In genomic region chr7:116307253-116307652, GRCh38 we compare ENCODE assay signal across 22 cellular contexts.
"Had no signal": no experiment of that assay in that cellular context is flagged by ENCODE, and none has a peak within 500 bp of the region (broad histone marks: within the 10 kb centered on the region; RNA-seq: fewer than 3 reads in every experiment).

No MANE protein-coding gene starts in this region.

- DNase-seq: activated CD4-positive, alpha-beta T cell treated with anti-CD3 and anti-CD28 coated beads for 4 hours; activated CD8-positive, alpha-beta memory T cell treated with anti-CD3 and anti-CD28 coated beads, Interleukin-2, amount 50 U/mL, for 4 hours; activated CD8-positive, alpha-beta T cell treated with anti-CD3 and anti-CD28 coated beads for 36 hours; activated naive CD8-positive, alpha-beta T cell treated with anti-CD3 and anti-CD28 coated beads, Interleukin-2, amount 50 U/mL, for 24 hours; activated T-cell treated with anti-CD3 and anti-CD28 coated beads, Interleukin-2, amount 50 U/mL, for 1 hour; amniotic stem cell; cortex of kidney; MM.1S; NCI-H1105; NCI-H1436; NCI-H1694 treated with DMSO at 0.1 percent for 48 hours; NCI-H2029 treated with DMSO at 0.1 percent for 48 hours; NCI-H345; NCI-H510A; NCI-H526 treated with DMSO at 0.1 percent for 48 hours; PC-3; SIG-M5; T-helper 17 cell had no signal

- H3K4me3 Mint-ChIP-seq: activated CD8-positive, alpha-beta T cell treated with anti-CD3 and anti-CD28 coated beads for 36 hours; activated naive CD8-positive, alpha-beta T cell treated with anti-CD3 and anti-CD28 coated beads, Interleukin-2, amount 50 U/mL, for 24 hours; brain; central memory CD8-positive, alpha-beta T cell; T-helper 17 cell had no signal

- H3K27me3 Mint-ChIP-seq: brain had no signal

- ATAC-seq: activated CD4-positive, CD25-positive, alpha-beta regulatory T cell treated with anti-CD3 and anti-CD28 coated beads, Interleukin-2, amount 50 U/mL, for 24 hours; activated CD8-positive, alpha-beta T cell treated with anti-CD3 and anti-CD28 coated beads for 36 hours; activated naive CD4-positive, alpha-beta T cell treated with anti-CD3 and anti-CD28 coated beads, Interleukin-2, amount 50 U/mL, for 72 hours; activated naive CD8-positive, alpha-beta T cell treated with anti-CD3 and anti-CD28 coated beads, Interleukin-2, amount 50 U/mL, for 24 hours; PC-3; T-helper 17 cell had no signal

- H3K27ac Mint-ChIP-seq: activated CD8-positive, alpha-beta T cell treated with anti-CD3 and anti-CD28 coated beads for 36 hours; activated naive CD4-positive, alpha-beta T cell treated with anti-CD3 and anti-CD28 coated beads, Interleukin-2, amount 50 U/mL, for 72 hours; activated naive CD8-positive, alpha-beta T cell treated with anti-CD3 and anti-CD28 coated beads, Interleukin-2, amount 50 U/mL, for 24 hours; brain; T-helper 17 cell had no signal

- H3K9me3 Mint-ChIP-seq: activated CD8-positive, alpha-beta T cell treated with anti-CD3 and anti-CD28 coated beads for 36 hours; activated naive CD4-positive, alpha-beta T cell treated with anti-CD3 and anti-CD28 coated beads, Interleukin-2, amount 50 U/mL, for 72 hours; activated naive CD8-positive, alpha-beta T cell treated with anti-CD3 and anti-CD28 coated beads, Interleukin-2, amount 50 U/mL, for 24 hours; brain; central memory CD8-positive, alpha-beta T cell had no signal

- H3K4me1 Mint-ChIP-seq: activated naive CD8-positive, alpha-beta T cell treated with anti-CD3 and anti-CD28 coated beads, Interleukin-2, amount 50 U/mL, for 24 hours; central memory CD8-positive, alpha-beta T cell; T-helper 17 cell had no signal

- H3K36me3 Mint-ChIP-seq: activated naive CD4-positive, alpha-beta T cell treated with anti-CD3 and anti-CD28 coated beads, Interleukin-2, amount 50 U/mL, for 72 hours; brain had no signal
